18 cellular contexts compared by ENCODE assay signal in genomic region chr15:85771276-85771675, GRCh38. TPM values are rescaled to one million over a fixed set of nuclear protein-coding genes. Genes with fewer than 3 reads are reported as not detected.
DNase-seq lines count a peak whose midpoint lies in the region; ATAC-seq and TF ChIP-seq lines count a peak whose summit lies in the region.
"Had no signal": no experiment of that assay in that cellular context is flagged by ENCODE, and none has a peak within 500 bp of the region (broad histone marks: within the 10 kb centered on the region; RNA-seq: fewer than 3 reads in every experiment).

No MANE protein-coding gene starts in this region.

- H3K27ac ChIP-seq in heart right ventricle (peak overlapping the region in 9 of 10 donors; percentile 36 to 67 (median 49)), sigmoid colon (peak overlapping the region; percentile 2 to 30 (median 18)), GM23338 (ENCODE audit: low read depth) (no peak overlapping the region)
- H3K27ac ChIP-seq in CD4-positive, alpha-beta memory T cell (ENCODE audit: low read depth, low read length) = no peak overlapping the region

- no peak for DNase-seq in heart right ventricle
- no peak for DNase-seq in Right ventricle myocardium inferior (ENCODE audit: missing footprints)
- peak; percentile 47 for DNase-seq in kidney tubule cell (ENCODE audit: low spot score)
- no peak for DNase-seq in sigmoid colon
- no peak for DNase-seq in GM23338 (ENCODE audit: low spot score)
- DNase-seq in DMS 273 (lab: John Stamatoyannopoulos, UW; ENCODE audit: unreplicated experiment) = no peak
- DNase-seq in CD4-positive, alpha-beta memory T cell = no peak
- DNase-seq: activated B cell treated with CpG ODN at 0.5 μM for 24 hours; activated T-cell treated with anti-CD3 and anti-CD28 coated beads, Interleukin-2, amount 50 U/mL, for 72 hours; cerebellar nuclear complex; DMS79 treated with DMSO at 0.1 percent for 48 hours; endodermal cell; NCI-H1930; NCI-H446 treated with DMSO at 0.1 percent for 48 hours; SIG-M5 had no signal

- no peak for TF ChIP-seq EP300 in sigmoid colon (IDR thresholded peaks at IDR 0.05)

- WGBS in heart right ventricle, 2 donors = 71 to 75% methylated on average over 5 of the region's 5 CpGs
- WGBS in sigmoid colon, 2 donors = 85 to 87% methylated on average over 5 of the region's 5 CpGs

- H2AFZ ChIP-seq in GM23338 = no peak overlapping the region

- peaks cover 28% of the 10 kb centered on the region for H3K4me1 Mint-ChIP-seq in GM23338
- peaks cover 6 to 16% (median 11%) of the 10 kb centered on the region in 4 donors for H3K4me1 Mint-ChIP-seq in CD4-positive, alpha-beta memory T cell
- H3K4me1 Mint-ChIP-seq: activated B cell treated with CpG ODN at 0.5 μM for 24 hours had no signal

- no peaks in the 10 kb centered on the region for H3K9me2 ChIP-seq in GM23338 (ENCODE audit: insufficient read depth)

- peaks cover 4% of the 10 kb centered on the region for H3K27me3 Mint-ChIP-seq in GM23338 (ENCODE audit: insufficient read depth, low read depth, poor library complexity)
- no peaks in the 10 kb centered on the region for H3K27me3 Mint-ChIP-seq in CD4-positive, alpha-beta memory T cell
- H3K27me3 Mint-ChIP-seq: activated B cell treated with CpG ODN at 0.5 μM for 24 hours had no signal

- no peak overlapping the region for H3K4me3 ChIP-seq in heart right ventricle
- no peak overlapping the region for H3K4me3 ChIP-seq in sigmoid colon
- H3K4me3 ChIP-seq in GM23338 = no peak overlapping the region
- no peak overlapping the region for H3K4me3 ChIP-seq in CD4-positive, alpha-beta memory T cell (ENCODE audit: low read length in 2 of 2)
- H3K4me3 ChIP-seq: thoracic aorta had no signal

- peaks cover 13% of the 10 kb centered on the region for H4K20me1 ChIP-seq in GM23338 (replicated peaks; ENCODE audit: insufficient read depth)

- H3K27me3 ChIP-seq in heart right ventricle (no peaks in the 10 kb centered on the region), sigmoid colon (no peaks in the 10 kb centered on the region), GM23338 (ENCODE audit: insufficient read depth) (no peaks in the 10 kb centered on the region)
- H3K27me3 ChIP-seq in CD4-positive, alpha-beta memory T cell (ENCODE audit: insufficient read depth, low read length) = no peaks in the 10 kb centered on the region

- H3K4me2 ChIP-seq in GM23338 = no peak overlapping the region

- H3K36me3 ChIP-seq in heart right ventricle (peaks cover 0 to 9% (median 0%) of the 10 kb centered on the region in 9 donors), sigmoid colon (peaks cover 0 to 7% (median 0%) of the 10 kb centered on the region in 4 donors), GM23338 (ENCODE audit: insufficient read depth) (no peaks in the 10 kb centered on the region)
- no peaks in the 10 kb centered on the region for H3K36me3 ChIP-seq in CD4-positive, alpha-beta memory T cell (ENCODE audit: insufficient read depth, low read length)
- H3K36me3 ChIP-seq: thoracic aorta had no signal

- intact Hi-C loops in heart right ventricle (cut with DNase I) = no loop called here
- intact Hi-C loops in Right ventricle myocardium inferior (cut with DNase I) = no loop called here
- intact Hi-C loops in sigmoid colon (cut with DNase I) = no loop called here
- intact Hi-C loops in CD4-positive, alpha-beta memory T cell (cut with micrococcal nuclease) = no loop called here

- POLR2A ChIA-PET in CD4-positive, alpha-beta memory T cell (lab: Charles Lee; ENCODE audit: partially characterized antibody) = no interaction called here

- no peaks in the 10 kb centered on the region for H3K9me3 ChIP-seq in heart right ventricle
- no peaks in the 10 kb centered on the region for H3K9me3 ChIP-seq in sigmoid colon
- no peaks in the 10 kb centered on the region for H3K9me3 ChIP-seq in CD4-positive, alpha-beta memory T cell (ENCODE audit: control insufficient read depth in 1 of 2, low read length in 2 of 2)
- H3K9me3 ChIP-seq: thoracic aorta had no signal

- H3F3A ChIP-seq in GM23338 (replicated peaks; ENCODE audit: low read depth) = no peaks in the 10 kb centered on the region

- no peak for TF ChIP-seq CTCF in heart right ventricle (IDR thresholded peaks at IDR 0.05)
- no peak for TF ChIP-seq CTCF in sigmoid colon (IDR thresholded peaks at IDR 0.05)
- no peak for TF ChIP-seq CTCF in GM23338 (conservative IDR thresholded peaks at IDR 0.05; ENCODE audit: low read depth in 2 of 2)

- H3K4me1 ChIP-seq in heart right ventricle (peaks cover 9 to 32% (median 22%) of the 10 kb centered on the region in 9 donors), sigmoid colon (peaks cover 0 to 9% (median 3%) of the 10 kb centered on the region in 4 donors), GM23338 (ENCODE audit: insufficient read depth) (no peaks in the 10 kb centered on the region; the same call in 1 of the 2 replicates)
- no peaks in the 10 kb centered on the region for H3K4me1 ChIP-seq in CD4-positive, alpha-beta memory T cell (ENCODE audit: insufficient read depth, low read length)

- no peak overlapping the region for H3K27ac Mint-ChIP-seq in GM23338
- H3K27ac Mint-ChIP-seq in CD4-positive, alpha-beta memory T cell = peak overlapping the region in 1 of 7 donors; percentile 32
- H3K27ac Mint-ChIP-seq: activated B cell treated with CpG ODN at 0.5 μM for 24 hours; activated T-cell treated with anti-CD3 and anti-CD28 coated beads, Interleukin-2, amount 50 U/mL, for 72 hours; T-helper 1 cell treated with Interleukin-12 subunit alpha and Interleukin-12 subunit beta and Interleukin-4 antibody, amounts not matched to agents 30 μg/mL and 1 μg/mL, for 36 hours had no signal

- peaks cover 91% of the 10 kb centered on the region for H3K79me2 ChIP-seq in GM23338 (replicated peaks; ENCODE audit: insufficient read depth)

- H3K36me3 Mint-ChIP-seq in GM23338 (ENCODE audit: low read depth) = peaks cover 19% of the 10 kb centered on the region
- peaks cover 4 to 7% of the 10 kb centered on the region in 2 donors for H3K36me3 Mint-ChIP-seq in CD4-positive, alpha-beta memory T cell

- TF ChIP-seq POLR2A in sigmoid colon (IDR thresholded peaks at IDR 0.05) = no peak

- no peaks in the 10 kb centered on the region for H3K9me3 Mint-ChIP-seq in GM23338
- no peaks in the 10 kb centered on the region for H3K9me3 Mint-ChIP-seq in CD4-positive, alpha-beta memory T cell
- H3K9me3 Mint-ChIP-seq: activated B cell treated with CpG ODN at 0.5 μM for 24 hours; activated T-cell treated with anti-CD3 and anti-CD28 coated beads, Interleukin-2, amount 50 U/mL, for 72 hours; endodermal cell; T-helper 1 cell treated with Interleukin-12 subunit alpha and Interleukin-12 subunit beta and Interleukin-4 antibody, amounts not matched to agents 30 μg/mL and 1 μg/mL, for 36 hours had no signal

- ATAC-seq in heart right ventricle (peak in 2 of 8 donors; percentile 3 to 12), Right ventricle myocardium inferior (no peak), GM23338 (no peak), GM21360 (IDR thresholded peaks at IDR 0.05; ENCODE audit: unreplicated experiment) (no peak)
- ATAC-seq: activated T-cell treated with anti-CD3 and anti-CD28 coated beads, Interleukin-2, amount 50 U/mL, for 72 hours had no signal

- CTCF ChIA-PET in CD4-positive, alpha-beta memory T cell (lab: Charles Lee; ENCODE audit: partially characterized antibody) = no interaction called here

- no peak overlapping the region for H3K4me3 Mint-ChIP-seq in GM23338
- H3K4me3 Mint-ChIP-seq in CD4-positive, alpha-beta memory T cell = no peak overlapping the region
- H3K4me3 Mint-ChIP-seq: activated B cell treated with CpG ODN at 0.5 μM for 24 hours; activated T-cell treated with anti-CD3 and anti-CD28 coated beads, Interleukin-2, amount 50 U/mL, for 72 hours; endodermal cell; T-helper 1 cell treated with Interleukin-12 subunit alpha and Interleukin-12 subunit beta and Interleukin-4 antibody, amounts not matched to agents 30 μg/mL and 1 μg/mL, for 36 hours had no signal

TF ChIP-seq in GM23338, 12 proteins besides CTCF, POLR2A, EP300 and RAD21 (continues in another document):
- TF ChIP-seq JUNB (IDR thresholded peaks at IDR 0.05; ENCODE audit: unreplicated experiment) (no peak), NANOG (IDR thresholded peaks at IDR 0.05; ENCODE audit: borderline replicate concordance) (no peak), STAT1 (IDR thresholded peaks at IDR 0.05; ENCODE audit: unreplicated experiment) (no peak), EZH2 (IDR thresholded peaks at IDR 0.05; ENCODE audit: low read depth, unreplicated experiment) (no peak), ZNF114 (CRISPR knock-in tag; IDR thresholded peaks at IDR 0.05) (no peak), POLR2AphosphoS5 (IDR thresholded peaks at IDR 0.05; ENCODE audit: low read depth) (no peak)
- TF ChIP-seq, protein P1, sequence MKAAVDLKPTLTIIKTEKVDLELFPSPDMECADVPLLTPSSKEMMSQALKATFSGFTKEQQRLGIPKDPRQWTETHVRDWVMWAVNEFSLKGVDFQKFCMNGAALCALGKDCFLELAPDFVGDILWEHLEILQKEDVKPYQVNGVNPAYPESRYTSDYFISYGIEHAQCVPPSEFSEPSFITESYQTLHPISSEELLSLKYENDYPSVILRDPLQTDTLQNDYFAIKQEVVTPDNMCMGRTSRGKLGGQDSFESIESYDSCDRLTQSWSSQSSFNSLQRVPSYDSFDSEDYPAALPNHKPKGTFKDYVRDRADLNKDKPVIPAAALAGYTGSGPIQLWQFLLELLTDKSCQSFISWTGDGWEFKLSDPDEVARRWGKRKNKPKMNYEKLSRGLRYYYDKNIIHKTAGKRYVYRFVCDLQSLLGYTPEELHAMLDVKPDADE (IDR thresholded peaks at IDR 0.05) = no peak

RNA-seq across cellular contexts. Expression of gene KLHL25, which starts 23.4 kb away (rescaled TPM):
- total RNA-seq in heart right ventricle (1 to 10 TPM; 1.9 to 4.6 (median 3.2) TPM), Right ventricle myocardium inferior (4.5 TPM), sigmoid colon (1 to 10 TPM; 4.1 to 9.0 (median 6.9) TPM)
- polyA plus RNA-seq in heart right ventricle (1 to 10 TPM; 3.2 to 9.2 TPM), sigmoid colon (1 to 10 TPM; 3.0 to 7.7 (median 4.6) TPM), GM23338 (2016; fragmentation: Nextera tagmentation; extraction: Ambion mirVana) (5.2 and 5.8 TPM in 2 replicates)
- 28.5 and 38.3 TPM in 2 replicates for total RNA-seq in GM23338 (2014; rRNA removed; shearing (Covaris generic))
- 10 to 100 TPM; 10.3 to 11.4 TPM for total RNA-seq in CD4-positive, alpha-beta memory T cell
- 1 to 10 TPM; 1.6 to 3.1 TPM for polyA plus RNA-seq in CD4-positive, alpha-beta memory T cell

Comparison
In these comparisons a context has a peak if more than half of its experiments do, and no peak if none do; other contexts are left out.
1. H3K27ac ChIP-seq: peak in heart right ventricle (9 of 10) and sigmoid colon (4 of 4); none in GM23338 (single experiment) and CD4-positive, alpha-beta memory T cell (single experiment).